Comparison of ENCODE assay signal across 8 cellular contexts in genomic region chr19:1221141-1221903, GRCh38. TPM values are rescaled to one million over a fixed set of nuclear protein-coding genes. Genes with fewer than 3 reads are reported as not detected.
DNase-seq lines count a peak whose midpoint lies in the region; ATAC-seq, FAIRE-seq and TF ChIP-seq lines count a peak whose summit lies in the region.

No MANE protein-coding gene starts in this region.

- H3K27ac ChIP-seq in SK-N-SH (ENCODE audit: low read depth in 2 of 2, low read length in 1 of 2) (no peak overlapping the region; a peak in 1 of 4 replicates), parathyroid adenoma (no peak overlapping the region)

- CTCF ChIA-PET in SK-N-SH (lab: Yijun Ruan, JAX), result interaction anchor here (0.8 to 7.0 kb wide), 22 partner anchors 11 to 266 kb away, joined by 3 to 82 read pairs (median 5); partner anchors contain the start of genes ATP5F1D, CBARP and CIRBP

- TF ChIP-seq POLR2A in lower leg skin (IDR thresholded peaks at IDR 0.05), result no peak

- H2AFZ ChIP-seq in SK-N-SH (ENCODE audit: low read depth), result no peak overlapping the region
- H2AFZ ChIP-seq in parathyroid adenoma, result no peak overlapping the region

- H3K27me3 ChIP-seq in SK-N-SH (ENCODE audit: insufficient read depth) (no peaks in the 10 kb centered on the region), parathyroid adenoma (ENCODE audit: control insufficient read depth, insufficient read depth, low read length) (no peaks in the 10 kb centered on the region)

- no peak for FAIRE-seq in frontal cortex (lab: Jason Lieb, UNC)

- no peak overlapping the region for H3K4me3 ChIP-seq in SK-N-SH (ENCODE audit: low read depth in 2 of 2, low read length in 1 of 2)
- no peak overlapping the region for H3K4me3 ChIP-seq in parathyroid adenoma (ENCODE audit: low read depth, low read length)
- no peak overlapping the region for H3K4me3 ChIP-seq in lower leg skin (ENCODE audit: low read depth, poor library complexity, severe bottlenecking)

- POLR2A ChIA-PET in SK-N-SH (lab: Yijun Ruan, JAX), result interaction anchor here (1.0 kb wide), 1 partner anchor 17 kb away, joined by 3 read pairs; no protein-coding TSS in a partner anchor

- 93% methylated on average over 5 of the region's 33 CpGs for WGBS in SK-N-SH (ENCODE audit: low lambda C conversion rate)
- 78 to 90% methylated on average over 18 to 19 of the region's 33 CpGs for WGBS in lower leg skin, 2 donors

- H3K9ac ChIP-seq in SK-N-SH (no peak overlapping the region), parathyroid adenoma (no peak overlapping the region)

- DNase-seq in GM03348 (ENCODE audit: low spot score), result peak; percentile 55
- DNase-seq in SK-N-SH, result peak; percentile 91
- peak; percentile 90 to 92 for DNase-seq in frontal cortex (ENCODE audit: low spot score in 2 of 2)
- DNase-seq in lower leg skin (ENCODE audit: low spot score in 2 of 2), result no peak
- DNase-seq in activated T-cell treated with anti-CD3 and anti-CD28 coated beads for 4 hours, result no peak
- no peak for DNase-seq in NCI-H1092 treated with DMSO at 0.1 percent for 48 hours (lab: John Stamatoyannopoulos, UW)

- intact Hi-C loops in lower leg skin (cut with DNase I; ENCODE audit: low total_unique reads), result no loop called here

- peaks cover 44% of the 10 kb centered on the region for H3K79me2 ChIP-seq in SK-N-SH (ENCODE audit: insufficient read depth)
- peaks cover 67% of the 10 kb centered on the region for H3K79me2 ChIP-seq in parathyroid adenoma

- peaks cover 22% of the 10 kb centered on the region; the same call in 1 of the 2 replicates for H4K20me1 ChIP-seq in SK-N-SH (ENCODE audit: insufficient read depth)

- H3K4me2 ChIP-seq in SK-N-SH (no peak overlapping the region), parathyroid adenoma (ENCODE audit: low read length) (no peak overlapping the region)

- peak; percentile 57 for TF ChIP-seq CTCF in SK-N-SH (IDR thresholded peaks at IDR 0.05)
- peak; percentile 84 for TF ChIP-seq CTCF in parathyroid adenoma (IDR thresholded peaks at IDR 0.05)
- TF ChIP-seq CTCF in lower leg skin (IDR thresholded peaks at IDR 0.05), result no peak

- H3F3A ChIP-seq in SK-N-SH (replicated peaks; ENCODE audit: insufficient read depth), result peaks cover 10% of the 10 kb centered on the region

- H3K36me3 ChIP-seq in SK-N-SH (replicated peaks in 1 of 2; ENCODE audit: control insufficient read depth in 1 of 2, insufficient read depth in 2 of 2, low read length in 1 of 2) (peaks cover 0 to 35% of the 10 kb centered on the region in 2 experiments), parathyroid adenoma (ENCODE audit: control insufficient read depth, insufficient read depth, low read length) (no peaks in the 10 kb centered on the region)

- H3K9me2 ChIP-seq in SK-N-SH, result no peaks in the 10 kb centered on the region

- H3K9me3 ChIP-seq in SK-N-SH (no peaks in the 10 kb centered on the region), parathyroid adenoma (ENCODE audit: control insufficient read depth, low read length) (no peaks in the 10 kb centered on the region)

- no peak for TF ChIP-seq EP300 in SK-N-SH (IDR thresholded peaks at IDR 0.05; ENCODE audit: borderline replicate concordance in 1 of 2, low read depth in 1 of 2, low read length in 1 of 2)

- no peak for ATAC-seq in HG03280 (IDR thresholded peaks at IDR 0.05; ENCODE audit: unreplicated experiment)

- H3K4me1 ChIP-seq in SK-N-SH (ENCODE audit: control insufficient read depth in 1 of 2, insufficient read depth in 2 of 2, low read depth in 1 of 2, low read length in 1 of 2) (peaks cover 5 to 6% of the 10 kb centered on the region in 2 experiments; a peak in 1 of 4 replicates), parathyroid adenoma (no peaks in the 10 kb centered on the region)

- peak; percentile 78 for TF ChIP-seq RAD21 in SK-N-SH (IDR thresholded peaks at IDR 0.05; ENCODE audit: low read length)

TF ChIP-seq in SK-N-SH, 30 proteins besides CTCF, POLR2A, EP300 and RAD21:
- TF ChIP-seq, protein P1, sequence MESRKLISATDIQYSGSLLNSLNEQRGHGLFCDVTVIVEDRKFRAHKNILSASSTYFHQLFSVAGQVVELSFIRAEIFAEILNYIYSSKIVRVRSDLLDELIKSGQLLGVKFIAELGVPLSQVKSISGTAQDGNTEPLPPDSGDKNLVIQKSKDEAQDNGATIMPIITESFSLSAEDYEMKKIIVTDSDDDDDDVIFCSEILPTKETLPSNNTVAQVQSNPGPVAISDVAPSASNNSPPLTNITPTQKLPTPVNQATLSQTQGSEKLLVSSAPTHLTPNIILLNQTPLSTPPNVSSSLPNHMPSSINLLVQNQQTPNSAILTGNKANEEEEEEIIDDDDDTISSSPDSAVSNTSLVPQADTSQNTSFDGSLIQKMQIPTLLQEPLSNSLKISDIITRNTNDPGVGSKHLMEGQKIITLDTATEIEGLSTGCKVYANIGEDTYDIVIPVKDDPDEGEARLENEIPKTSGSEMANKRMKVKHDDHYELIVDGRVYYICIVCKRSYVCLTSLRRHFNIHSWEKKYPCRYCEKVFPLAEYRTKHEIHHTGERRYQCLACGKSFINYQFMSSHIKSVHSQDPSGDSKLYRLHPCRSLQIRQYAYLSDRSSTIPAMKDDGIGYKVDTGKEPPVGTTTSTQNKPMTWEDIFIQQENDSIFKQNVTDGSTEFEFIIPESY (IDR thresholded peaks at IDR 0.05; ENCODE audit: borderline replicate concordance, low read depth), result no peak
- TF ChIP-seq SMC3 (IDR thresholded peaks at IDR 0.05; ENCODE audit: low read depth, low read length), result peak; percentile 71

RNA-seq across cellular contexts. Expression of gene STK11, which starts 15.7 kb away (rescaled TPM):
- polyA plus RNA-seq in SK-N-SH (2012; rRNA removed), result 53.5 and 55.5 TPM in 2 replicates
- polyA plus RNA-seq in SK-N-SH (2012; cell fraction: cytosol; rRNA removed), result 27.7 and 37.8 TPM in 2 replicates
- 173 and 201 TPM in 2 replicates for polyA plus RNA-seq in SK-N-SH (2012; cell fraction: nucleus; rRNA removed)
- total RNA-seq in frontal cortex (45.7 TPM), lower leg skin (100 to 1,000 TPM in 1 of 4 donors, 10 to 100 TPM in 3; 74.0 to 106 (median 78.4) TPM)

RNA-seq across cellular contexts. Expression of gene CBARP, which starts 16.5 kb away (rescaled TPM):
- polyA plus RNA-seq in SK-N-SH (2012; rRNA removed), result 4.8 and 5.1 TPM in 2 replicates
- polyA plus RNA-seq in SK-N-SH (2012; cell fraction: cytosol; rRNA removed), result 1.6 and 3.5 TPM in 2 replicates
- 25.2 and 37.7 TPM in 2 replicates for polyA plus RNA-seq in SK-N-SH (2012; cell fraction: nucleus; rRNA removed)
- total RNA-seq in frontal cortex (5.3 TPM), lower leg skin (10 to 100 TPM in 3 of 4 donors, 1 to 10 TPM in 1; 8.1 to 16.7 (median 13.6) TPM)

RNA-seq across cellular contexts. Expression of gene ATP5F1D, which starts 20.2 kb away (rescaled TPM):
- 133 and 226 TPM in 2 replicates for polyA plus RNA-seq in SK-N-SH (2012; rRNA removed)
- polyA plus RNA-seq in SK-N-SH (2012; cell fraction: cytosol; rRNA removed), result 114 and 155 TPM in 2 replicates
- polyA plus RNA-seq in SK-N-SH (2012; cell fraction: nucleus; rRNA removed), result 81.6 and 162 TPM in 2 replicates
- 11.0 TPM for total RNA-seq in frontal cortex
- 100 to 1,000 TPM; 121 to 198 (median 146) TPM for total RNA-seq in lower leg skin

RNA-seq across cellular contexts. Expression of gene MIDN, which starts 27.1 kb away (rescaled TPM):
- 8.2 and 13.9 TPM in 2 replicates for polyA plus RNA-seq in SK-N-SH (2012; rRNA removed)
- 6.8 and 9.9 TPM in 2 replicates for polyA plus RNA-seq in SK-N-SH (2012; cell fraction: cytosol; rRNA removed)
- 53.9 and 79.1 TPM in 2 replicates for polyA plus RNA-seq in SK-N-SH (2012; cell fraction: nucleus; rRNA removed)
- total RNA-seq in frontal cortex (14.3 TPM), lower leg skin (100 to 1,000 TPM in 1 of 4 donors, 10 to 100 TPM in 3; 59.7 to 119 (median 78.7) TPM)

RNA-seq across cellular contexts. Expression of gene SBNO2, which starts 47.3 kb away (rescaled TPM):
- 15.7 and 18.3 TPM in 2 replicates for polyA plus RNA-seq in SK-N-SH (2012; rRNA removed)
- polyA plus RNA-seq in SK-N-SH (2012; cell fraction: cytosol; rRNA removed), result 4.5 and 9.3 TPM in 2 replicates
- 69.0 and 70.1 TPM in 2 replicates for polyA plus RNA-seq in SK-N-SH (2012; cell fraction: nucleus; rRNA removed)
- 4.1 TPM for total RNA-seq in frontal cortex
- 10 to 100 TPM; 54.8 to 68.6 (median 60.3) TPM for total RNA-seq in lower leg skin

Comparison
In these comparisons a context has a peak if more than half of its experiments do, and no peak if none do; other contexts are left out.
1. DNase-seq: peak in GM03348 (single experiment), SK-N-SH (single experiment) and frontal cortex (2 of 2); none in lower leg skin (0 of 2), activated T-cell treated with anti-CD3 and anti-CD28 coated beads for 4 hours (single experiment) and NCI-H1092 treated with DMSO at 0.1 percent for 48 hours (single experiment).
2. CTCF ChIP-seq: peak in SK-N-SH (single experiment) and parathyroid adenoma (single experiment); none in lower leg skin (0 of 3).
3. RNA of gene ATP5F1D, which starts 20.2 kb away (total RNA-seq): 121 to 198 TPM in lower leg skin; 11.0 TPM in frontal cortex (single experiment); every median in the first group is over 10 times any median in the second.